ENCODE assay signal across 9 cellular contexts in genomic region chr12:124564232-124564958, GRCh38.
DNase-seq lines count a peak whose midpoint lies in the region; ATAC-seq and TF ChIP-seq lines count a peak whose summit lies in the region.
"Had no signal": no experiment of that assay in that cellular context is flagged by ENCODE, and none has a peak within 500 bp of the region (broad histone marks: within the 10 kb centered on the region; RNA-seq: fewer than 3 reads in every experiment).

No MANE protein-coding gene starts in this region.

- peak overlapping the region; percentile 94 for H3K27ac ChIP-seq in RWPE1
- peak overlapping the region; percentile 24 for H3K27ac ChIP-seq in stomach smooth muscle (ENCODE audit: low read length)
- H3K27ac ChIP-seq: HL-60 had no signal

- peak overlapping the region; percentile 39 for H3K4me3 ChIP-seq in iPS-15b (ENCODE audit: low read depth, low read length)
- H3K4me3 ChIP-seq in stomach smooth muscle (ENCODE audit: low read length in 2 of 2) = peak overlapping the region in 1 of 2 donors; percentile 88

- H3K4me1 ChIP-seq in iPS-15b (ENCODE audit: control insufficient read depth, insufficient read depth, low read length) (peaks cover 27% of the 10 kb centered on the region), stomach smooth muscle (ENCODE audit: control insufficient read depth, insufficient read depth, low read length) (peaks cover 72% of the 10 kb centered on the region)

- ATAC-seq in activated CD4-positive, CD25-positive, alpha-beta regulatory T cell treated with anti-CD3 and anti-CD28 coated beads, Interleukin-2, amount 50 U/mL, for 24 hours = no peak

- no peak for TF ChIP-seq CTCF in RWPE1 (conservative IDR thresholded peaks at IDR 0.05; ENCODE audit: low read depth)

- POLR2A ChIA-PET in RWPE1 (lab: Yijun Ruan, JAX; ENCODE audit: low non-redundant PET) = interaction anchor here (0.5 kb wide), 1 partner anchor 184 kb away, joined by 3 read pairs; no protein-coding TSS in a partner anchor

- CTCF ChIA-PET in RWPE1 (lab: Yijun Ruan, JAX) = no interaction called here

- DNase-seq in NCI-H2227 (lab: John Stamatoyannopoulos, UW; ENCODE audit: unreplicated experiment) (peak; percentile 51), NCI-H2227 treated with DMSO at 0.1 percent for 48 hours (lab: John Stamatoyannopoulos, UW) (no peak), RWPE1 (ENCODE audit: low spot score) (no peak), NCI-H128 (lab: John Stamatoyannopoulos, UW; ENCODE audit: unreplicated experiment) (no peak), superior temporal gyrus (ENCODE audit: extremely low spot score) (no peak)

- no peak overlapping the region for H3K9ac ChIP-seq in iPS-15b (ENCODE audit: low read depth, low read length)
- H3K9ac ChIP-seq in stomach smooth muscle (ENCODE audit: low read length in 2 of 2) = no peak overlapping the region

- H3K9me3 ChIP-seq in iPS-15b (ENCODE audit: control insufficient read depth, insufficient read depth, low read length) = no peaks in the 10 kb centered on the region
- H3K9me3 ChIP-seq in stomach smooth muscle (ENCODE audit: control insufficient read depth in 2 of 2, low read length in 2 of 2) = no peaks in the 10 kb centered on the region

- H3K36me3 ChIP-seq in iPS-15b (ENCODE audit: control insufficient read depth, insufficient read depth, low read length) = peaks cover 5% of the 10 kb centered on the region
- no peaks in the 10 kb centered on the region for H3K36me3 ChIP-seq in stomach smooth muscle (ENCODE audit: control insufficient read depth in 2 of 2, insufficient read depth in 2 of 2, low read length in 2 of 2)

- H3K27me3 ChIP-seq in iPS-15b (ENCODE audit: control insufficient read depth, insufficient read depth, low read length) = no peaks in the 10 kb centered on the region
- no peaks in the 10 kb centered on the region for H3K27me3 ChIP-seq in stomach smooth muscle (ENCODE audit: control insufficient read depth in 1 of 2, insufficient read depth in 2 of 2, low read length in 2 of 2)
